1 cellular context compared by ENCODE assay signal in the genomic region with DNA sequence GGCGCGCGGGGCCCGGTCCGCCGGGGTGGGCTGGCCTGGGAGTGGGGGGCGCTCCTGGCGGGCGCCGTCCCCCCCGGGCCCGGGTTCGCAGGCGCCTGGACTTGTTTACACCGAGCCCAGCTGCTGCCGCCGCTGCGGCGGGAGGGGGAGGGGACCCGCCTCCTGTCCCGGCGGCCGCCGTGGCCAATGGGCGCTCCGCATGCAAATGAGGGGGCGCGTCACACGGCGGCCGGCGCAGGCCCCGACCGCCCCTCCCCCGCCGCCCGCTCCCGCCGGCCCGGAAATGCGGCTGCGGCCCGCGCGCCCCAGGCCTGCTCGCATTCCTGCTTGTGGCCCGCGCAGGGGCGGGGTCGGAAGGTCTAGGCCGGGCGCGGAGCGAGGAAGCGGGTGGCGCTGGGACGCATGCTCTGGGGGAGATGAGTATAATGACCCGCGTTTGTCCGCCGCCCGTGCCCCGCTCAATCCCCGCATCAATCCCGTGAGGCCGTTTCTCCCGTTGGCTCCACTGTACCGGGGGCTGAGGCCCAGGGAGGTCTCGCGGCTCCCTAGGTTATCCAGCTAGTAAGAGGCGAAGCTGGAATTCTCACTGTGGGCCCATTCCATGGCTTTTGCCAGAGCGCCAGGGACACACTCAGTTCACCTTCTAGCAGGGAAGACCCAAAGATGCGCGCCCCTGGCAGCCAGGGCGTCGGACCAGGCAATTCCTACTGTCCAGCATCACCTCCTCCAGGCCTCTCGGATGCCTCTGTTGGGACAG.
TF ChIP-seq lines count a peak whose summit lies in the region.

A gene with protein sequence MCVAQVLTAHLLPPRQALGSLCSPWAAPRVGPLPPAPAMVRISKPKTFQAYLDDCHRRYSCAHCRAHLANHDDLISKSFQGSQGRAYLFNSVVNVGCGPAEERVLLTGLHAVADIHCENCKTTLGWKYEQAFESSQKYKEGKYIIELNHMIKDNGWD (minus strand): TSS at position 109 of the 757 bp plus-strand sequence. CDS start 731 bp downstream, outside the sequence.

TF ChIP-seq in HepG2, 621 proteins besides CTCF, POLR2A, EP300 and RAD21 (continued from another document and continues in another):
- TF ChIP-seq ONECUT2 (CRISPR knock-in tag; IDR thresholded peaks at IDR 0.05) (0 out of 2 replicates have a peak, but pooled peaks have one; percentile 7), ZNF562 (CRISPR knock-in tag; IDR thresholded peaks at IDR 0.05; ENCODE audit: borderline replicate concordance) (no peak), ZFP37 (CRISPR knock-in tag; IDR thresholded peaks at IDR 0.05; ENCODE audit: borderline replicate concordance) (0 out of 2 replicates have a peak, but pooled peaks have one; percentile 29), ARNT2 (CRISPR knock-in tag; IDR thresholded peaks at IDR 0.05; ENCODE audit: low read depth) (peak; percentile 90), CCDC6 (CRISPR knock-in tag; IDR thresholded peaks at IDR 0.05) (no peak), HNRNPLL (IDR thresholded peaks at IDR 0.05; ENCODE audit: low read depth, low read length, poor library complexity, severe bottlenecking) (peak; percentile 67), ZKSCAN8 (CRISPR knock-in tag; IDR thresholded peaks at IDR 0.05; ENCODE audit: borderline replicate concordance) (0 out of 2 replicates have a peak, but pooled peaks have one; percentile 17), ZFP36L1 (CRISPR knock-in tag; IDR thresholded peaks at IDR 0.05) (no peak), ZFP36L2 (CRISPR knock-in tag; IDR thresholded peaks at IDR 0.05) (0 out of 2 replicates have a peak, but pooled peaks have one; percentile 46), NCOA2 (CRISPR knock-in tag; IDR thresholded peaks at IDR 0.05) (peak; percentile 41; the same call in 1 of the 2 replicates), ZNF776 (CRISPR knock-in tag; IDR thresholded peaks at IDR 0.05) (peak; percentile 79), FOXP1 (IDR thresholded peaks at IDR 0.05) (no peak), FOXP1 (CRISPR knock-in tag; IDR thresholded peaks at IDR 0.05) (peak; percentile 46; the same call in 1 of the 2 replicates), ZNF264 (CRISPR knock-in tag; IDR thresholded peaks at IDR 0.05) (no peak), HOXD1 (CRISPR knock-in tag; IDR thresholded peaks at IDR 0.05) (peak; percentile 54; the same call in 1 of the 2 replicates), IKZF1 (IDR thresholded peaks at IDR 0.05) (no peak), GATAD2A (CRISPR knock-in tag; IDR thresholded peaks at IDR 0.05) (no peak; the same call in 1 of the 2 replicates), TGIF2 (CRISPR knock-in tag; IDR thresholded peaks at IDR 0.05) (peak; percentile 41; the same call in 1 of the 2 replicates), NFIB (CRISPR knock-in tag; IDR thresholded peaks at IDR 0.05; ENCODE audit: borderline replicate concordance) (no peak), EED (CRISPR knock-in tag; IDR thresholded peaks at IDR 0.05) (peak; percentile 96), PHF20 (CRISPR knock-in tag; IDR thresholded peaks at IDR 0.05) (peak; percentile 73), ZNF619 (CRISPR knock-in tag; IDR thresholded peaks at IDR 0.05) (peak; percentile 20; the same call in 1 of the 2 replicates), ZBTB7B (CRISPR knock-in tag; IDR thresholded peaks at IDR 0.05) (no peak), MED13 (CRISPR knock-in tag; IDR thresholded peaks at IDR 0.05) (no peak), RARA (CRISPR knock-in tag; IDR thresholded peaks at IDR 0.05) (peak; percentile 48), KLF12 (CRISPR knock-in tag; IDR thresholded peaks at IDR 0.05; ENCODE audit: borderline replicate concordance) (peak; percentile 54; the same call in 1 of the 2 replicates), ATAD3A (CRISPR knock-in tag; IDR thresholded peaks at IDR 0.05) (0 out of 2 replicates have a peak, but pooled peaks have one; percentile 36), ZNF430 (CRISPR knock-in tag; IDR thresholded peaks at IDR 0.05) (0 out of 2 replicates have a peak, but pooled peaks have one; percentile 34), KLF6 (CRISPR knock-in tag; IDR thresholded peaks at IDR 0.05) (peak; percentile 24; the same call in 1 of the 2 replicates), BORCS8-MEF2B (CRISPR knock-in tag; IDR thresholded peaks at IDR 0.05) (peak; percentile 86), ZNF546 (CRISPR knock-in tag; conservative IDR thresholded peaks at IDR 0.05) (no peak), SAFB2 (CRISPR knock-in tag; IDR thresholded peaks at IDR 0.05; ENCODE audit: borderline replicate concordance, low read depth) (0 out of 2 replicates have a peak, but pooled peaks have one; percentile 23), ZNF101 (CRISPR knock-in tag; IDR thresholded peaks at IDR 0.05; ENCODE audit: borderline replicate concordance, low read depth) (no peak), MEIS2 (CRISPR knock-in tag; IDR thresholded peaks at IDR 0.05) (peak; percentile 56), ZNF672 (CRISPR knock-in tag; IDR thresholded peaks at IDR 0.05) (no peak), SOX13 (IDR thresholded peaks at IDR 0.05) (no peak), SOX13 (CRISPR knock-in tag; conservative IDR thresholded peaks at IDR 0.05 in 1 of 2, IDR thresholded peaks at IDR 0.05 in 1 of 2) (peak in 1 of 2 experiments; percentile 67; a peak in 2 of 4 replicates), BCL6 (CRISPR knock-in tag; IDR thresholded peaks at IDR 0.05) (0 out of 2 replicates have a peak, but pooled peaks have one; percentile 56), ARHGAP35 (CRISPR knock-in tag; IDR thresholded peaks at IDR 0.05; ENCODE audit: borderline replicate concordance) (peak; percentile 73)
- TF ChIP-seq, protein P1, sequence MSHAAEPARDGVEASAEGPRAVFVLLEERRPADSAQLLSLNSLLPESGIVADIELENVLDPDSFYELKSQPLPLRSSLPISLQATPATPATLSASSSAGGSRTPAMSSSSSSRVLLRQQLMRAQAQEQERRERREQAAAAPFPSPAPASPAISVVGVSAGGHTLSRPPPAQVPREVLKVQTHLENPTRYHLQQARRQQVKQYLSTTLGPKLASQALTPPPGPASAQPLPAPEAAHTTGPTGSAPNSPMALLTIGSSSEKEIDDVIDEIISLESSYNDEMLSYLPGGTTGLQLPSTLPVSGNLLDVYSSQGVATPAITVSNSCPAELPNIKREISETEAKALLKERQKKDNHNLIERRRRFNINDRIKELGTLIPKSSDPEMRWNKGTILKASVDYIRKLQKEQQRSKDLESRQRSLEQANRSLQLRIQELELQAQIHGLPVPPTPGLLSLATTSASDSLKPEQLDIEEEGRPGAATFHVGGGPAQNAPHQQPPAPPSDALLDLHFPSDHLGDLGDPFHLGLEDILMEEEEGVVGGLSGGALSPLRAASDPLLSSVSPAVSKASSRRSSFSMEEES (CRISPR knock-in tag; IDR thresholded peaks at IDR 0.05): peak; percentile 59; the same call in 1 of the 2 replicates
- TF ChIP-seq, protein P2, sequence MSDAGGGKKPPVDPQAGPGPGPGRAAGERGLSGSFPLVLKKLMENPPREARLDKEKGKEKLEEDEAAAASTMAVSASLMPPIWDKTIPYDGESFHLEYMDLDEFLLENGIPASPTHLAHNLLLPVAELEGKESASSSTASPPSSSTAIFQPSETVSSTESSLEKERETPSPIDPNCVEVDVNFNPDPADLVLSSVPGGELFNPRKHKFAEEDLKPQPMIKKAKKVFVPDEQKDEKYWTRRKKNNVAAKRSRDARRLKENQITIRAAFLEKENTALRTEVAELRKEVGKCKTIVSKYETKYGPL (CRISPR knock-in tag; IDR thresholded peaks at IDR 0.05): 0 out of 2 replicates have a peak, but pooled peaks have one; percentile 22
- TF ChIP-seq, protein P3, sequence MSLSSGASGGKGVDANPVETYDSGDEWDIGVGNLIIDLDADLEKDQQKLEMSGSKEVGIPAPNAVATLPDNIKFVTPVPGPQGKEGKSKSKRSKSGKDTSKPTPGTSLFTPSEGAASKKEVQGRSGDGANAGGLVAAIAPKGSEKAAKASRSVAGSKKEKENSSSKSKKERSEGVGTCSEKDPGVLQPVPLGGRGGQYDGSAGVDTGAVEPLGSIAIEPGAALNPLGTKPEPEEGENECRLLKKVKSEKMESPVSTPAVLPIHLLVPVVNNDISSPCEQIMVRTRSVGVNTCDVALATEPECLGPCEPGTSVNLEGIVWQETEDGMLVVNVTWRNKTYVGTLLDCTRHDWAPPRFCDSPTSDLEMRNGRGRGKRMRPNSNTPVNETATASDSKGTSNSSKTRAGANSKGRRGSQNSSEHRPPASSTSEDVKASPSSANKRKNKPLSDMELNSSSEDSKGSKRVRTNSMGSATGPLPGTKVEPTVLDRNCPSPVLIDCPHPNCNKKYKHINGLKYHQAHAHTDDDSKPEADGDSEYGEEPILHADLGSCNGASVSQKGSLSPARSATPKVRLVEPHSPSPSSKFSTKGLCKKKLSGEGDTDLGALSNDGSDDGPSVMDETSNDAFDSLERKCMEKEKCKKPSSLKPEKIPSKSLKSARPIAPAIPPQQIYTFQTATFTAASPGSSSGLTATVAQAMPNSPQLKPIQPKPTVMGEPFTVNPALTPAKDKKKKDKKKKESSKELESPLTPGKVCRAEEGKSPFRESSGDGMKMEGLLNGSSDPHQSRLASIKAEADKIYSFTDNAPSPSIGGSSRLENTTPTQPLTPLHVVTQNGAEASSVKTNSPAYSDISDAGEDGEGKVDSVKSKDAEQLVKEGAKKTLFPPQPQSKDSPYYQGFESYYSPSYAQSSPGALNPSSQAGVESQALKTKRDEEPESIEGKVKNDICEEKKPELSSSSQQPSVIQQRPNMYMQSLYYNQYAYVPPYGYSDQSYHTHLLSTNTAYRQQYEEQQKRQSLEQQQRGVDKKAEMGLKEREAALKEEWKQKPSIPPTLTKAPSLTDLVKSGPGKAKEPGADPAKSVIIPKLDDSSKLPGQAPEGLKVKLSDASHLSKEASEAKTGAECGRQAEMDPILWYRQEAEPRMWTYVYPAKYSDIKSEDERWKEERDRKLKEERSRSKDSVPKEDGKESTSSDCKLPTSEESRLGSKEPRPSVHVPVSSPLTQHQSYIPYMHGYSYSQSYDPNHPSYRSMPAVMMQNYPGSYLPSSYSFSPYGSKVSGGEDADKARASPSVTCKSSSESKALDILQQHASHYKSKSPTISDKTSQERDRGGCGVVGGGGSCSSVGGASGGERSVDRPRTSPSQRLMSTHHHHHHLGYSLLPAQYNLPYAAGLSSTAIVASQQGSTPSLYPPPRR (CRISPR knock-in tag; IDR thresholded peaks at IDR 0.05; ENCODE audit: borderline replicate concordance): 0 out of 2 replicates have a peak, but pooled peaks have one; percentile 53
- TF ChIP-seq, protein P4, sequence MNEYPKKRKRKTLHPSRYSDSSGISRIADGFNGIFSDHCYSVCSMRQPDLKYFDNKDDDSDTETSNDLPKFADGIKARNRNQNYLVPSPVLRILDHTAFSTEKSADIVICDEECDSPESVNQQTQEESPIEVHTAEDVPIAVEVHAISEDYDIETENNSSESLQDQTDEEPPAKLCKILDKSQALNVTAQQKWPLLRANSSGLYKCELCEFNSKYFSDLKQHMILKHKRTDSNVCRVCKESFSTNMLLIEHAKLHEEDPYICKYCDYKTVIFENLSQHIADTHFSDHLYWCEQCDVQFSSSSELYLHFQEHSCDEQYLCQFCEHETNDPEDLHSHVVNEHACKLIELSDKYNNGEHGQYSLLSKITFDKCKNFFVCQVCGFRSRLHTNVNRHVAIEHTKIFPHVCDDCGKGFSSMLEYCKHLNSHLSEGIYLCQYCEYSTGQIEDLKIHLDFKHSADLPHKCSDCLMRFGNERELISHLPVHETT (CRISPR knock-in tag; conservative IDR thresholded peaks at IDR 0.05): peak; percentile 89
- TF ChIP-seq, protein P5, sequence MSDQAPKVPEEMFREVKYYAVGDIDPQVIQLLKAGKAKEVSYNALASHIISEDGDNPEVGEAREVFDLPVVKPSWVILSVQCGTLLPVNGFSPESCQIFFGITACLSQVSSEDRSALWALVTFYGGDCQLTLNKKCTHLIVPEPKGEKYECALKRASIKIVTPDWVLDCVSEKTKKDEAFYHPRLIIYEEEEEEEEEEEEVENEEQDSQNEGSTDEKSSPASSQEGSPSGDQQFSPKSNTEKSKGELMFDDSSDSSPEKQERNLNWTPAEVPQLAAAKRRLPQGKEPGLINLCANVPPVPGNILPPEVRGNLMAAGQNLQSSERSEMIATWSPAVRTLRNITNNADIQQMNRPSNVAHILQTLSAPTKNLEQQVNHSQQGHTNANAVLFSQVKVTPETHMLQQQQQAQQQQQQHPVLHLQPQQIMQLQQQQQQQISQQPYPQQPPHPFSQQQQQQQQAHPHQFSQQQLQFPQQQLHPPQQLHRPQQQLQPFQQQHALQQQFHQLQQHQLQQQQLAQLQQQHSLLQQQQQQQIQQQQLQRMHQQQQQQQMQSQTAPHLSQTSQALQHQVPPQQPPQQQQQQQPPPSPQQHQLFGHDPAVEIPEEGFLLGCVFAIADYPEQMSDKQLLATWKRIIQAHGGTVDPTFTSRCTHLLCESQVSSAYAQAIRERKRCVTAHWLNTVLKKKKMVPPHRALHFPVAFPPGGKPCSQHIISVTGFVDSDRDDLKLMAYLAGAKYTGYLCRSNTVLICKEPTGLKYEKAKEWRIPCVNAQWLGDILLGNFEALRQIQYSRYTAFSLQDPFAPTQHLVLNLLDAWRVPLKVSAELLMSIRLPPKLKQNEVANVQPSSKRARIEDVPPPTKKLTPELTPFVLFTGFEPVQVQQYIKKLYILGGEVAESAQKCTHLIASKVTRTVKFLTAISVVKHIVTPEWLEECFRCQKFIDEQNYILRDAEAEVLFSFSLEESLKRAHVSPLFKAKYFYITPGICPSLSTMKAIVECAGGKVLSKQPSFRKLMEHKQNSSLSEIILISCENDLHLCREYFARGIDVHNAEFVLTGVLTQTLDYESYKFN (CRISPR knock-in tag; conservative IDR thresholded peaks at IDR 0.05): peak; percentile 65
- TF ChIP-seq, protein P6, sequence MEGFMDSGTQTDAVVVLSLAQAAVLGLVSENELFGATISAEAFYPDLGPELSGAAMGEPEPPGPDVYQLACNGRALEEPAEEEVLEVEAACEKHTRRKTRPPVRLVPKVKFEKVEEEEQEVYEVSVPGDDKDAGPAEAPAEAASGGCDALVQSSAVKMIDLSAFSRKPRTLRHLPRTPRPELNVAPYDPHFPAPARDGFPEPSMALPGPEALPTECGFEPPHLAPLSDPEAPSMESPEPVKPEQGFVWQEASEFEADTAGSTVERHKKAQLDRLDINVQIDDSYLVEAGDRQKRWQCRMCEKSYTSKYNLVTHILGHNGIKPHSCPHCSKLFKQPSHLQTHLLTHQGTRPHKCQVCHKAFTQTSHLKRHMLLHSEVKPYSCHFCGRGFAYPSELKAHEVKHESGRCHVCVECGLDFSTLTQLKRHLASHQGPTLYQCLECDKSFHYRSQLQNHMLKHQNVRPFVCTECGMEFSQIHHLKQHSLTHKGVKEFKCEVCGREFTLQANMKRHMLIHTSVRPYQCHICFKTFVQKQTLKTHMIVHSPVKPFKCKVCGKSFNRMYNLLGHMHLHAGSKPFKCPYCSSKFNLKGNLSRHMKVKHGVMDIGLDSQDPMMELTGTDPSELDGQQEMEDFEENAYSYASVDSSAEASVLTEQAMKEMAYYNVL (CRISPR knock-in tag; IDR thresholded peaks at IDR 0.05; ENCODE audit: borderline replicate concordance): peak; percentile 62; the same call in 1 of the 2 replicates
